In genomic region chr2:39735648-39736047, GRCh38 we compare ENCODE assay signal across 12 cellular contexts.
"Had no signal": no experiment of that assay in that cellular context is flagged by ENCODE, and none has a peak within 500 bp of the region (broad histone marks: within the 10 kb centered on the region; RNA-seq: fewer than 3 reads in every experiment).

No MANE protein-coding gene starts in this region.

- H3K9me3 ChIP-seq: adrenal gland, right atrium auricular region had no signal

- H3K27ac ChIP-seq: adrenal gland, epithelial cell of prostate, right atrium auricular region had no signal

- ATAC-seq: activated CD4-positive, alpha-beta T cell treated with anti-CD3 and anti-CD28 coated beads for 36 hours; activated CD8-positive, alpha-beta T cell treated with anti-CD3 and anti-CD28 coated beads, Interleukin-2, amount 10 ng/mL, durations not matched to agents 7 days and 5 days; effector memory CD8-positive, alpha-beta T cell; naive thymus-derived CD4-positive, alpha-beta T cell; stimulated activated naive B cell treated with anti-CD40 and anti-IgM and Interleukin-4, amounts not matched to agents 10 μg/mL and 1 μg/mL and 100 μg/mL, for 72 hours had no signal

- H3K4me3 ChIP-seq: adrenal gland, right atrium auricular region had no signal

- DNase-seq: activated CD4-positive, alpha-beta T cell treated with anti-CD3 and anti-CD28 coated beads for 36 hours; activated CD8-positive, alpha-beta memory T cell treated with anti-CD3 and anti-CD28 coated beads, Interleukin-2, amount 50 U/mL, for 48 hours; activated CD8-positive, alpha-beta T cell treated with anti-CD3 and anti-CD28 coated beads, Interleukin-2, amount 10 ng/mL, durations not matched to agents 7 days and 5 days; activated naive CD4-positive, alpha-beta T cell treated with anti-CD3 and anti-CD28 coated beads for 36 hours; adrenal gland; effector memory CD8-positive, alpha-beta T cell; naive thymus-derived CD4-positive, alpha-beta T cell; stimulated activated CD4-positive, alpha-beta T cell treated with anti-CD3 and anti-CD28 coated beads, Interleukin-1b, Interleukin-23, amount 100 ng/mL, for 48 hours; stimulated activated naive B cell treated with anti-CD40 and anti-IgM and Interleukin-4, amounts not matched to agents 10 μg/mL and 1 μg/mL and 100 μg/mL, for 72 hours; trophoblast cell had no signal

- H3K27me3 ChIP-seq: adrenal gland, right atrium auricular region had no signal
